In the genomic region with DNA sequence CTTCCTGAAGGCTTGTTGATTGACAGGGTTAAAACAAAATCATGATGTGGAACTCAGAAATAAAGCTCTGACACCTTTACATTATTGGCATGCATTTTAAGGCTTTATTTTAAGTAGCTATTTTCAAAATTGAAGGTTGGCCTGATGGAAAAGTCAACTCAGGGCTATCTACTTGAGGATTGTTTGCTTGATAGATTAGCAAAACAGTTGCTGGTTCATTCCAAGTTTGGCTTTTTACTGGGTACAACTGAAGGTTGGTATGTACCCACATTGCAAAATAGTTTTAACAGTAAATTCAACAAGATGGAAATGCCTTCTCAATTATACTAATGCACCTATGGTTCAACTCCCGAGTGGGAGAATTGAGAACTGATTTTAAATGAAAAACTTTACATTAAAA, we compare ENCODE assay signal across 20 cellular contexts.
DNase-seq lines count a peak whose midpoint lies in the region; ATAC-seq, FAIRE-seq and TF ChIP-seq lines count a peak whose summit lies in the region.
"Had no signal": no experiment of that assay in that cellular context is flagged by ENCODE, and none has a peak within 500 bp of the region (broad histone marks: within the 10 kb centered on the region; RNA-seq: fewer than 3 reads in every experiment).

No MANE protein-coding gene starts in this region.

- in situ Hi-C loops in Panc1 (cut with HindIII; ENCODE audit: low pct_unique_long_range_greater_than_20kb, low sequenced_read_pairs), result no loop called here

- H3K4me1 Mint-ChIP-seq in activated T-cell treated with anti-CD3 and anti-CD28 coated beads, Interleukin-2, amount 50 U/mL, for 24 hours (ENCODE audit: low read depth), result no peaks in the 10 kb centered on the region
- H3K4me1 Mint-ChIP-seq: B cell had no signal

- CTCF ChIA-PET in Panc1 (lab: Charles Lee), result no interaction called here

- H3K27ac Mint-ChIP-seq in activated T-cell treated with anti-CD3 and anti-CD28 coated beads, Interleukin-2, amount 50 U/mL, for 24 hours, result no peak overlapping the region
- H3K27ac Mint-ChIP-seq: B cell; CD8-positive, alpha-beta T cell; H9 had no signal

- BruUV-seq in Panc1 (replicated peaks; lab: Mats Ljungman, UMichigan), result no TSS peak

- dilution Hi-C loops in keratinocyte (cut with MboI; ENCODE audit: extremely low pct_ligation_motif_present, low sequenced_read_pairs), result no loop called here

- no peaks in the 10 kb centered on the region for H3K36me3 Mint-ChIP-seq in activated T-cell treated with anti-CD3 and anti-CD28 coated beads, Interleukin-2, amount 50 U/mL, for 24 hours (ENCODE audit: low read depth)
- H3K36me3 Mint-ChIP-seq: CD8-positive, alpha-beta T cell had no signal

- H3K4me3 ChIP-seq in Panc1 (ENCODE audit: low read depth in 2 of 2, low read length in 2 of 2) (no peak overlapping the region), keratinocyte (ENCODE audit: control insufficient read depth in 2 of 3, extremely low read depth in 1 of 3, insufficient read depth in 2 of 3, low read depth in 1 of 3, low read length in 3 of 3) (peak overlapping the region in 1 of 3 experiments; percentile 53), right lobe of liver (no peak overlapping the region), vagina (no peak overlapping the region)
- H3K4me3 ChIP-seq: BLaER1 treated with 17β-estradiol and CSF1 and Interleukin-3, amounts not matched to agents 10 nM and 100 nM had no signal

- H3K4me2 ChIP-seq in keratinocyte (ENCODE audit: control insufficient read depth, extremely low read depth, insufficient read depth, low read depth, low read length), result peak overlapping the region; percentile 69
- H3K4me2 ChIP-seq: BLaER1 treated with 17β-estradiol and CSF1 and Interleukin-3, amounts not matched to agents 10 nM and 100 nM had no signal

- intact Hi-C loops in Panc1 (cut with micrococcal nuclease; ENCODE audit: unreplicated experiment), result no loop called here
- intact Hi-C loops in right lobe of liver (cut with DNase I), result loop anchor here in 1 of 2 donors (10.0 kb wide), 1 partner anchor 211 kb away; no protein-coding TSS in a partner anchor
- intact Hi-C loops in vagina (cut with DNase I), result no loop called here

- peaks cover 2% of the 10 kb centered on the region for H3K79me2 ChIP-seq in keratinocyte (ENCODE audit: control insufficient read depth, insufficient read depth, low read length)

- FAIRE-seq in keratinocyte (lab: Jason Lieb, UNC), result no peak
- FAIRE-seq: G401.6, GM12891, GM19239 had no signal

- H3K36me3 ChIP-seq in Panc1 (ENCODE audit: control insufficient read depth, insufficient read depth, low read length), result no peaks in the 10 kb centered on the region
- H3K36me3 ChIP-seq in keratinocyte (ENCODE audit: control insufficient read depth in 2 of 2, extremely low read depth in 1 of 2, insufficient read depth in 2 of 2, low read length in 2 of 2), result no peaks in the 10 kb centered on the region
- no peaks in the 10 kb centered on the region for H3K36me3 ChIP-seq in right lobe of liver
- no peaks in the 10 kb centered on the region for H3K36me3 ChIP-seq in vagina
- H3K36me3 ChIP-seq: BLaER1 treated with 17β-estradiol and CSF1 and Interleukin-3, amounts not matched to agents 10 nM and 100 nM had no signal

- POLR2A ChIA-PET in Panc1 (lab: Charles Lee), result no interaction called here

- TF ChIP-seq POLR2A in right lobe of liver (IDR thresholded peaks at IDR 0.05), result no peak
- no peak for TF ChIP-seq POLR2A in vagina (IDR thresholded peaks at IDR 0.05)

- DNase-seq in Panc1 (ENCODE audit: low read depth, low spot score) (no peak), keratinocyte (ENCODE audit: low read depth, low spot score) (no peak), right lobe of liver (no peak), DMS79 (lab: John Stamatoyannopoulos, UW) (no peak), vagina (ENCODE audit: extremely low spot score in 2 of 2) (no peak)
- no peak for DNase-seq in activated T-cell treated with anti-CD3 and anti-CD28 coated beads, Interleukin-2, amount 50 U/mL, for 24 hours
- DNase-seq: 8988T; Calu3; CD8-positive, alpha-beta T cell; DMS 273 treated with DMSO at 0.1 percent for 48 hours; DMS53; GOT3; H9 had no signal

- 27% methylated on average over 1 of the region's 1 CpG for WGBS in right lobe of liver (ENCODE audit: insufficient coverage, low coverage, low lambda C conversion rate, missing lambda C conversion rate)

- peak overlapping the region; percentile 3 for H3K9ac ChIP-seq in keratinocyte (ENCODE audit: control insufficient read depth, extremely low read depth, insufficient read depth, low read length)
- H3K9ac ChIP-seq: BLaER1 treated with 17β-estradiol and CSF1 and Interleukin-3, amounts not matched to agents 10 nM and 100 nM had no signal

- ATAC-seq in Panc1 (no peak), right lobe of liver (peak; percentile 41 to 65 (median 58)), GM19328 (IDR thresholded peaks at IDR 0.05; ENCODE audit: unreplicated experiment) (no peak)
- ATAC-seq: CD8-positive, alpha-beta T cell had no signal

- no peaks in the 10 kb centered on the region for H3K9me1 ChIP-seq in keratinocyte (ENCODE audit: control insufficient read depth, extremely low read depth, insufficient read depth, low read length)

- H3K4me3 Mint-ChIP-seq in activated T-cell treated with anti-CD3 and anti-CD28 coated beads, Interleukin-2, amount 50 U/mL, for 24 hours, result no peak overlapping the region
- H3K4me3 Mint-ChIP-seq: B cell; CD8-positive, alpha-beta T cell; H9 had no signal

- H3K27ac ChIP-seq in 22Rv1 (peak overlapping the region; percentile 94), Panc1 (ENCODE audit: low read length) (peak overlapping the region; percentile 65), keratinocyte (ENCODE audit: control insufficient read depth, insufficient read depth, low read length) (no peak overlapping the region), right lobe of liver (peak overlapping the region; percentile 52 to 96 (median 88)), vagina (no peak overlapping the region)
- H3K27ac ChIP-seq: BLaER1 treated with 17β-estradiol and CSF1 and Interleukin-3, amounts not matched to agents 10 nM and 100 nM had no signal

- H2AFZ ChIP-seq in keratinocyte (ENCODE audit: control insufficient read depth, low read length), result no peak overlapping the region

- TF ChIP-seq CTCF in 22Rv1 (IDR thresholded peaks at IDR 0.05), result no peak
- no peak for TF ChIP-seq CTCF in Panc1 (IDR thresholded peaks at IDR 0.05)
- TF ChIP-seq CTCF in keratinocyte (optimal IDR thresholded peaks at IDR 0.05 in 1 of 3, IDR thresholded peaks at IDR 0.05 in 1 of 3, conservative IDR thresholded peaks at IDR 0.05 in 1 of 3; ENCODE audit: extremely low read depth in 1 of 3, insufficient read depth in 2 of 3, low read length in 3 of 3), result no peak
- no peak for TF ChIP-seq CTCF in right lobe of liver (IDR thresholded peaks at IDR 0.05)
- no peak for TF ChIP-seq CTCF in vagina (IDR thresholded peaks at IDR 0.05)

- no peaks in the 10 kb centered on the region for H3K9me3 Mint-ChIP-seq in activated T-cell treated with anti-CD3 and anti-CD28 coated beads, Interleukin-2, amount 50 U/mL, for 24 hours
- H3K9me3 Mint-ChIP-seq: CD8-positive, alpha-beta T cell; H9 had no signal

- H3K27me3 ChIP-seq in Panc1 (ENCODE audit: control insufficient read depth, insufficient read depth, low read length) (no peaks in the 10 kb centered on the region), keratinocyte (ENCODE audit: control insufficient read depth, extremely low read depth, insufficient read depth, low read length) (no peaks in the 10 kb centered on the region), right lobe of liver (no peaks in the 10 kb centered on the region), vagina (no peaks in the 10 kb centered on the region)
- H3K27me3 ChIP-seq: BLaER1 treated with 17β-estradiol and CSF1 and Interleukin-3, amounts not matched to agents 10 nM and 100 nM had no signal

- H4K20me1 ChIP-seq in keratinocyte (ENCODE audit: control insufficient read depth, extremely low read depth, insufficient read depth, low read length), result no peaks in the 10 kb centered on the region
- H4K20me1 ChIP-seq: BLaER1 treated with 17β-estradiol and CSF1 and Interleukin-3, amounts not matched to agents 10 nM and 100 nM had no signal

- H3K9me3 ChIP-seq in Panc1 (ENCODE audit: control insufficient read depth, insufficient read depth, low read depth, low read length) (no peaks in the 10 kb centered on the region), keratinocyte (ENCODE audit: control insufficient read depth, low read depth, low read length) (no peaks in the 10 kb centered on the region), right lobe of liver (no peaks in the 10 kb centered on the region), vagina (no peaks in the 10 kb centered on the region)
- H3K9me3 ChIP-seq: BLaER1 treated with 17β-estradiol and CSF1 and Interleukin-3, amounts not matched to agents 10 nM and 100 nM had no signal

- peaks cover 3% of the 10 kb centered on the region; the same call in 1 of the 2 replicates for H3K4me1 ChIP-seq in Panc1 (ENCODE audit: control insufficient read depth, insufficient read depth, low read length)
- H3K4me1 ChIP-seq in keratinocyte (ENCODE audit: control insufficient read depth, extremely low read depth, insufficient read depth, low read length), result peaks cover 64% of the 10 kb centered on the region
- H3K4me1 ChIP-seq in right lobe of liver, result peaks cover 0 to 72% (median 23%) of the 10 kb centered on the region in 4 donors
- H3K4me1 ChIP-seq in vagina, result peaks cover 18% of the 10 kb centered on the region

- H3K27me3 Mint-ChIP-seq in activated T-cell treated with anti-CD3 and anti-CD28 coated beads, Interleukin-2, amount 50 U/mL, for 24 hours, result peaks cover 26% of the 10 kb centered on the region

Comparison
In these comparisons a context has a peak if more than half of its experiments do, and no peak if none do; other contexts are left out.
1. H3K27ac ChIP-seq: peak in 22Rv1 (single experiment), Panc1 (single experiment) and right lobe of liver (3 of 3); none in keratinocyte (single experiment) and vagina (single experiment).
2. ATAC-seq: peak in right lobe of liver (4 of 4); none in Panc1 (single experiment) and GM19328 (single experiment).